9 cellular contexts compared by ENCODE assay signal in genomic region chr17:28282596-28282995, GRCh38. TPM values are rescaled to one million over a fixed set of nuclear protein-coding genes. Genes with fewer than 3 reads are reported as not detected.
DNase-seq lines count a peak whose midpoint lies in the region; ATAC-seq, FAIRE-seq and TF ChIP-seq lines count a peak whose summit lies in the region.
"Had no signal": no experiment of that assay in that cellular context is flagged by ENCODE, and none has a peak within 500 bp of the region (broad histone marks: within the 10 kb centered on the region; RNA-seq: fewer than 3 reads in every experiment).

No MANE protein-coding gene starts in this region.

- H3K36me3 ChIP-seq in pancreas (no peaks in the 10 kb centered on the region), esophagus muscularis mucosa (no peaks in the 10 kb centered on the region)

- intact Hi-C loops in pancreas (cut with DNase I): no loop called here
- intact Hi-C loops in esophagus muscularis mucosa (cut with DNase I): no loop called here

- TF ChIP-seq EP300 in esophagus muscularis mucosa (IDR thresholded peaks at IDR 0.05): no peak

- no peak for TF ChIP-seq POLR2A in esophagus muscularis mucosa (IDR thresholded peaks at IDR 0.05; ENCODE audit: low read depth)

- H3K4me1 ChIP-seq in pancreas: no peaks in the 10 kb centered on the region
- H3K4me1 ChIP-seq in esophagus muscularis mucosa: no peaks in the 10 kb centered on the region

- no peaks in the 10 kb centered on the region for H3K27me3 ChIP-seq in pancreas
- H3K27me3 ChIP-seq in esophagus muscularis mucosa: no peaks in the 10 kb centered on the region

- no peaks in the 10 kb centered on the region for H3K9me3 ChIP-seq in pancreas
- H3K9me3 ChIP-seq in esophagus muscularis mucosa: no peaks in the 10 kb centered on the region

- no peak overlapping the region for H3K27ac ChIP-seq in pancreas
- no peak overlapping the region for H3K27ac ChIP-seq in substantia nigra (ENCODE audit: low read depth, low read length, poor library complexity, severe bottlenecking)
- no peak overlapping the region for H3K27ac ChIP-seq in esophagus muscularis mucosa (replicated peaks in 1 of 4)

- H3K4me1 Mint-ChIP-seq in chondrocyte (ENCODE audit: low read depth): peaks cover 32% of the 10 kb centered on the region
- peaks cover 10% of the 10 kb centered on the region for H3K4me1 Mint-ChIP-seq in activated T-cell treated with anti-CD3 and anti-CD28 coated beads, Interleukin-2, amount 50 U/mL, for 4 hours (ENCODE audit: low read depth)
- peaks cover 11% of the 10 kb centered on the region for H3K4me1 Mint-ChIP-seq in stimulated activated effector memory CD8-positive, alpha-beta T cell treated with anti-CD3 and anti-CD28 coated beads, Interleukin-12 subunit alpha, Interleukin-12 subunit beta, amount 100 ng/mL, for 72 hours

- peak in 3 of 4 donors; percentile 22 to 40 (median 31) for ATAC-seq in pancreas
- ATAC-seq in activated T-cell treated with anti-CD3 and anti-CD28 coated beads, Interleukin-2, amount 50 U/mL, for 4 hours: no peak
- ATAC-seq in stimulated activated effector memory CD8-positive, alpha-beta T cell treated with anti-CD3 and anti-CD28 coated beads, Interleukin-12 subunit alpha, Interleukin-12 subunit beta, amount 100 ng/mL, for 72 hours: no peak

- H3K4me3 Mint-ChIP-seq in chondrocyte (ENCODE audit: unreplicated experiment): peak overlapping the region; percentile 20
- H3K4me3 Mint-ChIP-seq in activated T-cell treated with anti-CD3 and anti-CD28 coated beads, Interleukin-2, amount 50 U/mL, for 4 hours: no peak overlapping the region
- no peak overlapping the region for H3K4me3 Mint-ChIP-seq in stimulated activated effector memory CD8-positive, alpha-beta T cell treated with anti-CD3 and anti-CD28 coated beads, Interleukin-12 subunit alpha, Interleukin-12 subunit beta, amount 100 ng/mL, for 72 hours
- H3K4me3 Mint-ChIP-seq: activated CD4-positive, alpha-beta T cell treated with anti-CD3 and anti-CD28 coated beads, Interleukin-2, amount 10 ng/mL, durations not matched to agents 24 days and 14 days had no signal

- peak overlapping the region; percentile 95 for H3K27ac Mint-ChIP-seq in chondrocyte (ENCODE audit: unreplicated experiment)
- no peak overlapping the region for H3K27ac Mint-ChIP-seq in stimulated activated effector memory CD8-positive, alpha-beta T cell treated with anti-CD3 and anti-CD28 coated beads, Interleukin-12 subunit alpha, Interleukin-12 subunit beta, amount 100 ng/mL, for 72 hours
- H3K27ac Mint-ChIP-seq: activated CD4-positive, alpha-beta T cell treated with anti-CD3 and anti-CD28 coated beads, Interleukin-2, amount 10 ng/mL, durations not matched to agents 24 days and 14 days had no signal

- H3K9me3 Mint-ChIP-seq in chondrocyte (ENCODE audit: low read depth): no peaks in the 10 kb centered on the region
- H3K9me3 Mint-ChIP-seq in activated T-cell treated with anti-CD3 and anti-CD28 coated beads, Interleukin-2, amount 50 U/mL, for 4 hours: no peaks in the 10 kb centered on the region
- H3K9me3 Mint-ChIP-seq in stimulated activated effector memory CD8-positive, alpha-beta T cell treated with anti-CD3 and anti-CD28 coated beads, Interleukin-12 subunit alpha, Interleukin-12 subunit beta, amount 100 ng/mL, for 72 hours: no peaks in the 10 kb centered on the region
- H3K9me3 Mint-ChIP-seq: activated CD4-positive, alpha-beta T cell treated with anti-CD3 and anti-CD28 coated beads, Interleukin-2, amount 10 ng/mL, durations not matched to agents 24 days and 14 days had no signal

- H3K27me3 Mint-ChIP-seq in chondrocyte (ENCODE audit: low read depth): no peaks in the 10 kb centered on the region
- H3K27me3 Mint-ChIP-seq in activated T-cell treated with anti-CD3 and anti-CD28 coated beads, Interleukin-2, amount 50 U/mL, for 4 hours (ENCODE audit: low read depth): peaks cover 13% of the 10 kb centered on the region

- no peak overlapping the region for H3K4me3 ChIP-seq in pancreas
- H3K4me3 ChIP-seq in esophagus muscularis mucosa: no peak overlapping the region

- DNase-seq in GM03348 (ENCODE audit: low spot score) (peak; percentile 43), NCI-H226 (peak; percentile 81), chondrocyte (ENCODE audit: low spot score) (no peak), pancreas (no peak), substantia nigra (lab: John Stamatoyannopoulos, UW) (no peak), esophagus muscularis mucosa (ENCODE audit: extremely low spot score) (no peak)
- DNase-seq in activated T-cell treated with anti-CD3 and anti-CD28 coated beads, Interleukin-2, amount 50 U/mL, for 4 hours: no peak
- DNase-seq in stimulated activated effector memory CD8-positive, alpha-beta T cell treated with anti-CD3 and anti-CD28 coated beads, Interleukin-12 subunit alpha, Interleukin-12 subunit beta, amount 100 ng/mL, for 72 hours (ENCODE audit: low spot score in 2 of 2): no peak
- DNase-seq: activated CD4-positive, alpha-beta T cell treated with anti-CD3 and anti-CD28 coated beads, Interleukin-2, amount 10 ng/mL, durations not matched to agents 24 days and 14 days had no signal

- no peak for FAIRE-seq in pancreas (lab: Jason Lieb, UNC)

- no peaks in the 10 kb centered on the region for H3K36me3 Mint-ChIP-seq in chondrocyte (ENCODE audit: low read depth)
- H3K36me3 Mint-ChIP-seq in activated T-cell treated with anti-CD3 and anti-CD28 coated beads, Interleukin-2, amount 50 U/mL, for 4 hours (ENCODE audit: insufficient read depth): no peaks in the 10 kb centered on the region
- H3K36me3 Mint-ChIP-seq in stimulated activated effector memory CD8-positive, alpha-beta T cell treated with anti-CD3 and anti-CD28 coated beads, Interleukin-12 subunit alpha, Interleukin-12 subunit beta, amount 100 ng/mL, for 72 hours: peaks cover 11% of the 10 kb centered on the region

- 81 to 82% methylated on average over 7 of the region's 7 CpGs for WGBS in pancreas, 2 donors
- WGBS in esophagus muscularis mucosa: 68% methylated on average over 7 of the region's 7 CpGs

- TF ChIP-seq CTCF in chondrocyte (IDR thresholded peaks at IDR 0.05) (no peak), pancreas (IDR thresholded peaks at IDR 0.05) (no peak), esophagus muscularis mucosa (IDR thresholded peaks at IDR 0.05) (no peak)

RNA-seq across cellular contexts. Expression of gene TMEM97, which starts 36.4 kb away (rescaled TPM):
- 11.8 to 14.3 TPM (median 13.6 TPM) in 3 replicates for total RNA-seq in chondrocyte
- total RNA-seq in pancreas: 100 to 1,000 TPM in 4 of 6 donors, 10 to 100 TPM in 2; 73.9 to 129 (median 113) TPM
- polyA plus RNA-seq in pancreas: 10 to 100 TPM; 13.1 to 17.2 TPM
- 10 to 100 TPM; 41.3 to 55.1 (median 44.8) TPM for total RNA-seq in activated T-cell treated with anti-CD3 and anti-CD28 coated beads, Interleukin-2, amount 50 U/mL, for 4 hours
- total RNA-seq in esophagus muscularis mucosa: 10 to 100 TPM in 3 of 4 donors, 1 to 10 TPM in 1; 5.8 to 10.8 (median 10.1) TPM

RNA-seq across cellular contexts. Expression of gene IFT20, which starts 52.7 kb away (rescaled TPM):
- total RNA-seq in chondrocyte (63.7 to 70.2 TPM (median 64.3 TPM) in 3 replicates), pancreas (10 to 100 TPM; 42.3 to 52.4 (median 48.0) TPM), esophagus muscularis mucosa (10 to 100 TPM; 41.3 to 63.5 (median 47.0) TPM)
- polyA plus RNA-seq in pancreas: 10 to 100 TPM; 65.8 to 79.0 TPM
- 10 to 100 TPM; 18.1 to 22.1 (median 19.4) TPM for total RNA-seq in activated T-cell treated with anti-CD3 and anti-CD28 coated beads, Interleukin-2, amount 50 U/mL, for 4 hours

RNA-seq across cellular contexts. Expression of gene TNFAIP1, which starts 53.0 kb away (rescaled TPM):
- total RNA-seq in chondrocyte: 52.0 to 79.5 TPM (median 74.0 TPM) in 3 replicates
- 10 to 100 TPM; 20.8 to 56.8 (median 31.8) TPM for total RNA-seq in pancreas
- 10 to 100 TPM; 11.5 to 16.8 TPM for polyA plus RNA-seq in pancreas
- total RNA-seq in activated T-cell treated with anti-CD3 and anti-CD28 coated beads, Interleukin-2, amount 50 U/mL, for 4 hours: 10 to 100 TPM; 19.5 to 24.2 (median 23.1) TPM
- total RNA-seq in esophagus muscularis mucosa: 10 to 100 TPM; 23.7 to 43.8 (median 34.8) TPM

Comparison
In these comparisons a context has a peak if more than half of its experiments do, and no peak if none do; other contexts are left out.
1. DNase-seq: peak in GM03348 (single experiment) and NCI-H226 (single experiment); none in chondrocyte (single experiment), pancreas (0 of 6), activated T-cell treated with anti-CD3 and anti-CD28 coated beads, Interleukin-2, amount 50 U/mL, for 4 hours (single experiment), substantia nigra (0 of 49), stimulated activated effector memory CD8-positive, alpha-beta T cell treated with anti-CD3 and anti-CD28 coated beads, Interleukin-12 subunit alpha, Interleukin-12 subunit beta, amount 100 ng/mL, for 72 hours (0 of 2) and esophagus muscularis mucosa (single experiment).
2. ATAC-seq: peak in pancreas (3 of 4); none in activated T-cell treated with anti-CD3 and anti-CD28 coated beads, Interleukin-2, amount 50 U/mL, for 4 hours (0 of 2) and stimulated activated effector memory CD8-positive, alpha-beta T cell treated with anti-CD3 and anti-CD28 coated beads, Interleukin-12 subunit alpha, Interleukin-12 subunit beta, amount 100 ng/mL, for 72 hours (single experiment).